In the genomic region with DNA sequence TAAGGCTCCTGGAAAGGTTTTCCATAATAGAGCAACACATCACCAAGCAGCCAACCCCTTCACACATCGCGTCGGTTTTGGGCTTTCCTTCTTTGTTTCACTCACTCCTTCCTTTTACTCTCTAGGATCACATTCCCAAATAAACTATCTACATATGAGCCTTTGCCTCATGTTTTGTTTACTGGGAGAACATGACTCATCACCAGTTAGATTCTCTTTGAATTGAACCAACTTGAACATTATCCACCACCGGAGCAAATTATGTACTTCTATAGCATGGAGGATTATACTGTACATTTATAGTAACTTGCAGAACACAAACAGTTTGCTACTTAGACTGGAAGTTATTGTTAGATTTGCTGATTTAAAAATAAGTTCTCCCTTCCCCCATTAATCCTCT, we compare ENCODE assay signal across 23 cellular contexts. TPM values are rescaled to one million over a fixed set of nuclear protein-coding genes. Genes with fewer than 3 reads are reported as not detected.
DNase-seq lines count a peak whose midpoint lies in the region; ATAC-seq, FAIRE-seq and TF ChIP-seq lines count a peak whose summit lies in the region.
"Had no signal": no experiment of that assay in that cellular context is flagged by ENCODE, and none has a peak within 500 bp of the region (broad histone marks: within the 10 kb centered on the region; RNA-seq: fewer than 3 reads in every experiment).

No MANE protein-coding gene starts in this region.

- H3K79me2 ChIP-seq in K562 (ENCODE audit: control insufficient read depth, insufficient read depth, low read length) (no peaks in the 10 kb centered on the region), smooth muscle cell (ENCODE audit: low read depth) (peaks cover 13% of the 10 kb centered on the region)

- H3K9me3 ChIP-seq in K562 (replicated peaks; ENCODE audit: control insufficient read depth, insufficient read depth, low read depth, low read length) (no peaks in the 10 kb centered on the region), smooth muscle cell (replicated peaks; ENCODE audit: low read depth) (no peaks in the 10 kb centered on the region), heart right ventricle (no peaks in the 10 kb centered on the region)

- TF ChIP-seq RAD21 in K562 (CRISPR knock-in tag; conservative IDR thresholded peaks at IDR 0.05 in 1 of 2, IDR thresholded peaks at IDR 0.05 in 1 of 2): no peak

- POLR2A ChIA-PET in K562 (lab: Yijun Ruan, JAX): interaction anchor here (0.8 kb wide), 1 partner anchor 15 kb away, joined by 3 read pairs; no protein-coding TSS in a partner anchor

- H2AFZ ChIP-seq in K562 (ENCODE audit: low read depth, low read length) (no peak overlapping the region), smooth muscle cell (ENCODE audit: low read depth) (peak overlapping the region; percentile 57)

- H3K9me1 ChIP-seq in K562 (ENCODE audit: control insufficient read depth, insufficient read depth, low read length): no peaks in the 10 kb centered on the region

- peaks cover 6% of the 10 kb centered on the region for H3K27me3 Mint-ChIP-seq in activated naive CD8-positive, alpha-beta T cell treated with anti-CD3 and anti-CD28 coated beads for 36 hours
- H3K27me3 Mint-ChIP-seq in activated naive CD8-positive, alpha-beta T cell treated with anti-CD3 and anti-CD28 coated beads, Interleukin-2, amount 50 U/mL, for 24 hours: peaks cover 4% of the 10 kb centered on the region

- whole genome bisulfite sequencing in K562 (ENCODE audit: insufficient coverage, low coverage, missing lambda C conversion rate): 31% methylated on average over 4 of the region's 4 CpGs
- WGBS in smooth muscle cell (ENCODE audit: low lambda C conversion rate): 39% methylated on average over 4 of the region's 4 CpGs
- 84 to 88% methylated on average over 4 of the region's 4 CpGs for WGBS in heart right ventricle, 2 donors

- no peak overlapping the region for H3K27ac ChIP-seq in K562 (ENCODE audit: extremely low read depth, low read depth, low read length)
- H3K27ac ChIP-seq in smooth muscle cell (ENCODE audit: low read depth): peak overlapping the region; percentile 22
- no peak overlapping the region for H3K27ac ChIP-seq in heart right ventricle

- H3K36me3 ChIP-seq in K562 (ENCODE audit: control insufficient read depth, insufficient read depth, low read length) (no peaks in the 10 kb centered on the region), smooth muscle cell (ENCODE audit: low read depth) (no peaks in the 10 kb centered on the region), heart right ventricle (no peaks in the 10 kb centered on the region)

- BruUV-seq in K562 (replicated peaks; lab: Mats Ljungman, UMichigan): no TSS peak

- H3K4me2 ChIP-seq in K562 (ENCODE audit: insufficient read depth, low read length) (no peak overlapping the region), smooth muscle cell (peak overlapping the region; percentile 24)

- no peak for TF ChIP-seq POLR2A in K562 (conservative IDR thresholded peaks at IDR 0.05)

- H3K9ac ChIP-seq in K562 (ENCODE audit: insufficient read depth in 1 of 2, low read depth in 2 of 2, low read length in 2 of 2) (no peak overlapping the region), smooth muscle cell (ENCODE audit: low read depth) (no peak overlapping the region)

- peak overlapping the region; percentile 40 for H3K27ac Mint-ChIP-seq in activated naive CD8-positive, alpha-beta T cell treated with anti-CD3 and anti-CD28 coated beads for 36 hours
- H3K27ac Mint-ChIP-seq in activated naive CD8-positive, alpha-beta T cell treated with anti-CD3 and anti-CD28 coated beads, Interleukin-2, amount 50 U/mL, for 24 hours: no peak overlapping the region

- peaks cover 4% of the 10 kb centered on the region for H3F3A ChIP-seq in smooth muscle cell (ENCODE audit: low read depth)

- ATAC-seq in activated naive CD8-positive, alpha-beta T cell treated with anti-CD3 and anti-CD28 coated beads, Interleukin-2, amount 50 U/mL, for 24 hours: no peak
- ATAC-seq in K562 (no peak), heart right ventricle (no peak)

- no peaks in the 10 kb centered on the region; a peak in 1 of 5 replicates for H3K4me1 ChIP-seq in K562 (replicated peaks in 1 of 2; ENCODE audit: control insufficient read depth in 2 of 2, insufficient read depth in 2 of 2, low read length in 2 of 2)
- H3K4me1 ChIP-seq in smooth muscle cell (ENCODE audit: low read depth): no peaks in the 10 kb centered on the region
- peaks cover 0 to 13% (median 0%) of the 10 kb centered on the region in 9 donors for H3K4me1 ChIP-seq in heart right ventricle

- in situ Hi-C loops in K562 (cut with MboI): no loop called here

- no peaks in the 10 kb centered on the region for H3K4me1 Mint-ChIP-seq in activated naive CD8-positive, alpha-beta T cell treated with anti-CD3 and anti-CD28 coated beads for 36 hours
- no peaks in the 10 kb centered on the region for H3K4me1 Mint-ChIP-seq in activated naive CD8-positive, alpha-beta T cell treated with anti-CD3 and anti-CD28 coated beads, Interleukin-2, amount 50 U/mL, for 24 hours

- CTCF ChIA-PET in K562 (lab: Yijun Ruan, JAX; ENCODE audit: low intra/inter-chr PET ratio): no interaction called here

- FAIRE-seq in K562 (lab: Jason Lieb, UNC): no peak
- FAIRE-seq: G401.6 had no signal

- H3K4me3 ChIP-seq in K562 (no peak overlapping the region), smooth muscle cell (no peak overlapping the region), heart right ventricle (no peak overlapping the region)

- no peak for TF ChIP-seq EP300 in K562 (IDR thresholded peaks at IDR 0.05; ENCODE audit: low read length)

- no peaks in the 10 kb centered on the region for H3K9me3 Mint-ChIP-seq in activated naive CD8-positive, alpha-beta T cell treated with anti-CD3 and anti-CD28 coated beads for 36 hours
- peaks cover 4% of the 10 kb centered on the region for H3K9me3 Mint-ChIP-seq in activated naive CD8-positive, alpha-beta T cell treated with anti-CD3 and anti-CD28 coated beads, Interleukin-2, amount 50 U/mL, for 24 hours

- no peaks in the 10 kb centered on the region for H4K20me1 ChIP-seq in K562 (replicated peaks; ENCODE audit: control insufficient read depth, insufficient read depth, low read length)
- no peaks in the 10 kb centered on the region for H4K20me1 ChIP-seq in smooth muscle cell (ENCODE audit: low read depth)

- TF ChIP-seq CTCF in K562 (IDR thresholded peaks at IDR 0.05 in 2 of 3, conservative IDR thresholded peaks at IDR 0.05 in 1 of 3; ENCODE audit: insufficient read depth in 2 of 3, low read depth in 1 of 3, low read length in 3 of 3) (no peak), smooth muscle cell (IDR thresholded peaks at IDR 0.05; ENCODE audit: borderline replicate concordance, insufficient read depth, poor library complexity, severe bottlenecking) (no peak), heart right ventricle (IDR thresholded peaks at IDR 0.05) (no peak)

- intact Hi-C loops in K562 (cut with micrococcal nuclease): no loop called here
- intact Hi-C loops in heart right ventricle (cut with DNase I): no loop called here

- H3K36me3 Mint-ChIP-seq in activated naive CD8-positive, alpha-beta T cell treated with anti-CD3 and anti-CD28 coated beads for 36 hours: no peaks in the 10 kb centered on the region
- no peaks in the 10 kb centered on the region for H3K36me3 Mint-ChIP-seq in activated naive CD8-positive, alpha-beta T cell treated with anti-CD3 and anti-CD28 coated beads, Interleukin-2, amount 50 U/mL, for 24 hours (ENCODE audit: low read depth)

- H3K27me3 ChIP-seq in K562 (ENCODE audit: control insufficient read depth in 2 of 2, insufficient read depth in 2 of 2, low read length in 2 of 2) (peaks cover 2 to 9% of the 10 kb centered on the region in 2 experiments; a peak in 4 of 5 replicates), smooth muscle cell (ENCODE audit: low read depth) (no peaks in the 10 kb centered on the region), heart right ventricle (no peaks in the 10 kb centered on the region)

- H3K4me3 Mint-ChIP-seq in activated naive CD8-positive, alpha-beta T cell treated with anti-CD3 and anti-CD28 coated beads for 36 hours: no peak overlapping the region
- no peak overlapping the region for H3K4me3 Mint-ChIP-seq in activated naive CD8-positive, alpha-beta T cell treated with anti-CD3 and anti-CD28 coated beads, Interleukin-2, amount 50 U/mL, for 24 hours

- DNase-seq in activated naive CD8-positive, alpha-beta T cell treated with anti-CD3 and anti-CD28 coated beads for 36 hours: no peak
- no peak for DNase-seq in activated naive CD8-positive, alpha-beta T cell treated with anti-CD3 and anti-CD28 coated beads, Interleukin-2, amount 50 U/mL, for 24 hours
- DNase-seq in K562 (ENCODE audit: extremely low read depth in 1 of 4, low spot score in 3 of 4): no peak
- peak; percentile 22 for DNase-seq in fibroblast of gingiva (ENCODE audit: low read depth)
- no peak for DNase-seq in smooth muscle cell (lab: John Stamatoyannopoulos, UW; ENCODE audit: unreplicated experiment)
- no peak for DNase-seq in NCI-H1048 (lab: John Stamatoyannopoulos, UW)
- DNase-seq in anterior cingulate cortex (lab: John Stamatoyannopoulos, UW): no peak
- DNase-seq in heart right ventricle: no peak
- DNase-seq: 8988T, Calu3, DMS153, GOT3, HCEC 1CT, Kasumi-1, NCI-H1105, NCI-H1436 treated with DMSO at 0.1 percent for 48 hours, NCI-H187 treated with DMSO at 0.1 percent for 48 hours, NCI-H2107, NCI-H524, NCI-H774, Right ventricle myocardium superior, RPMI8226 had no signal

RNA-seq across cellular contexts. Expression of a gene that starts 41.0 kb away (rescaled TPM):
- total RNA-seq in activated naive CD8-positive, alpha-beta T cell treated with anti-CD3 and anti-CD28 coated beads for 36 hours: not detected
- 0.23 TPM in 1 of 2 replicates, not detected in the other for total RNA-seq in K562 (2011; cell fraction: chromatin; rRNA removed; ENCODE audit: low replicate concordance)
- 0.13 TPM in 1 of 2 replicates, not detected in the other for total RNA-seq in K562 (2011; cell fraction: nucleolus; rRNA removed)
- total RNA-seq in K562 (2011; cell fraction: nucleoplasm; rRNA removed): 0.15 TPM in 1 of 2 replicates, not detected in the other
- total RNA-seq in K562 (2014; rRNA removed): 0.29 and 0.36 TPM in 2 replicates
- 0.58 and 0.80 TPM in 2 replicates for total RNA-seq in K562 (2014; rRNA removed; fragmentation: Illumina TruSeq; extraction: Trizol)
- 0.83 and 0.91 TPM in 2 replicates for total RNA-seq in K562 (2015; rRNA removed; fragmentation: Illumina TruSeq; extraction: Trizol)
- total RNA-seq in K562 (2021): 0.55 and 0.58 TPM in 2 replicates
- 0.08 and 0.61 TPM in 2 replicates for polyA plus RNA-seq in K562 (2011; rRNA removed)
- 0.06 and 0.18 TPM in 2 replicates for polyA plus RNA-seq in K562 (2011; cell fraction: cytosol; rRNA removed)
- 0.14 and 0.33 TPM in 2 replicates for polyA plus RNA-seq in K562 (2011; cell fraction: nucleus; rRNA removed)
- polyA plus RNA-seq in K562 (2012): 0.39 and 0.57 TPM in 2 replicates
- 0.44 and 0.62 TPM in 2 replicates for polyA plus RNA-seq in K562 (2014; fragmentation: Illumina TruSeq; extraction: Trizol)
- under 1 TPM; 0.15 to 0.22 TPM for polyA plus RNA-seq in K562 (2014; fragmentation: Nextera tagmentation; extraction: Ambion mirVana)
- 0.20 and 0.30 TPM in 2 replicates for polyA plus RNA-seq in K562 (2014; rRNA removed)
- 0.06 and 0.39 TPM in 2 replicates for polyA minus RNA-seq in K562 (2011; rRNA and poly(A)+ RNA removed)
- 0.29 TPM in 1 of 2 replicates, not detected in the other for polyA minus RNA-seq in K562 (2011; cell fraction: cytosol; rRNA and poly(A)+ RNA removed)
- polyA minus RNA-seq in K562 (2011; cell fraction: nucleus; rRNA and poly(A)+ RNA removed): 0.40 TPM in 1 of 2 replicates, not detected in the other
- 10.3 and 10.8 TPM in 2 replicates for total RNA-seq in smooth muscle cell
- polyA plus RNA-seq in smooth muscle cell: 1.9 and 2.9 TPM in 2 replicates
- total RNA-seq in heart right ventricle: 1 to 10 TPM in 4 of 10 donors, under 1 TPM in 6; 0.34 to 1.9 (median 0.85) TPM
- under 1 TPM; 0.30 to 0.37 TPM for polyA plus RNA-seq in heart right ventricle
